In genomic region chr10:79158402-79159097, GRCh38 we compare ENCODE assay signal across 14 cellular contexts.
DNase-seq lines count a peak whose midpoint lies in the region; ATAC-seq, FAIRE-seq and TF ChIP-seq lines count a peak whose summit lies in the region.
"Had no signal": no experiment of that assay in that cellular context is flagged by ENCODE, and none has a peak within 500 bp of the region (broad histone marks: within the 10 kb centered on the region; RNA-seq: fewer than 3 reads in every experiment).

No MANE protein-coding gene starts in this region.

- no peak for ATAC-seq in pancreas
- no peak for ATAC-seq in HG02763 (IDR thresholded peaks at IDR 0.05; ENCODE audit: unreplicated experiment)

- no peak overlapping the region for H3K4me3 ChIP-seq in pancreas

- DNase-seq in RWPE1 (ENCODE audit: low spot score) (no peak), glutamatergic neuron (peak; percentile 69), pancreas (peak in 1 of 6 donors; percentile 60), NCI-H2107 treated with DMSO at 0.1 percent for 48 hours (lab: John Stamatoyannopoulos, UW; ENCODE audit: unreplicated experiment) (no peak), A172 (ENCODE audit: low spot score) (no peak), NCI-H524 treated with DMSO at 0.1 percent for 48 hours (lab: John Stamatoyannopoulos, UW) (no peak)
- DNase-seq: activated CD4-positive, alpha-beta T cell treated with anti-CD3 and anti-CD28 coated beads for 4 hours; activated naive CD4-positive, alpha-beta T cell treated with Interleukin-2 at 50 U/mL for 16 hours; GDM1; NCI-H2029; RPMI8226; stimulated activated CD4-positive, alpha-beta T cell treated with anti-CD3 and anti-CD28 coated beads, Interleukin-1b, Interleukin-23, amount 100 ng/mL, for 48 hours had no signal

- no peaks in the 10 kb centered on the region for H3K9me3 ChIP-seq in pancreas

- H3K4me1 ChIP-seq in pancreas, result peaks cover 0 to 19% (median 11%) of the 10 kb centered on the region in 3 donors

- H3K9me3 Mint-ChIP-seq in glutamatergic neuron (ENCODE audit: unreplicated experiment), result peaks cover 20% of the 10 kb centered on the region

- peak overlapping the region; percentile 55 for H3K4me3 Mint-ChIP-seq in glutamatergic neuron (ENCODE audit: unreplicated experiment)

- peaks cover 14% of the 10 kb centered on the region for H3K27me3 Mint-ChIP-seq in glutamatergic neuron (ENCODE audit: unreplicated experiment)

- no peaks in the 10 kb centered on the region for H3K36me3 ChIP-seq in pancreas

- CTCF ChIA-PET in RWPE1 (lab: Yijun Ruan, JAX), result interaction anchor here (1.2 to 3.7 kb wide), 3 partner anchors 12 to 39 kb away, joined by 3 to 17 read pairs (median 4); no protein-coding TSS in a partner anchor

- intact Hi-C loops in pancreas (cut with DNase I), result no loop called here

- TF ChIP-seq CTCF in 22Rv1 (IDR thresholded peaks at IDR 0.05), result no peak
- no peak for TF ChIP-seq CTCF in RWPE1 (conservative IDR thresholded peaks at IDR 0.05; ENCODE audit: low read depth)
- no peak for TF ChIP-seq CTCF in glutamatergic neuron (IDR thresholded peaks at IDR 0.05; ENCODE audit: partially characterized antibody, unreplicated experiment)
- TF ChIP-seq CTCF in pancreas (IDR thresholded peaks at IDR 0.05), result no peak

- WGBS in pancreas, 2 donors, result 88 to 90% methylated on average over 9 of the region's 9 CpGs

- no peaks in the 10 kb centered on the region for H3K36me3 Mint-ChIP-seq in glutamatergic neuron (ENCODE audit: unreplicated experiment)

- H3K4me1 Mint-ChIP-seq in glutamatergic neuron (ENCODE audit: low read depth, unreplicated experiment), result peaks cover 38% of the 10 kb centered on the region

- FAIRE-seq in pancreas (lab: Jason Lieb, UNC), result no peak

- POLR2A ChIA-PET in RWPE1 (lab: Yijun Ruan, JAX; ENCODE audit: low non-redundant PET), result interaction anchor here (1.2 kb wide), 1 partner anchor 12 kb away, joined by 3 read pairs; no protein-coding TSS in a partner anchor

- H3K27ac Mint-ChIP-seq in glutamatergic neuron (ENCODE audit: unreplicated experiment), result peak overlapping the region; percentile 17

- no peaks in the 10 kb centered on the region for H3K27me3 ChIP-seq in pancreas

- peak overlapping the region; percentile 37 for H3K27ac ChIP-seq in 22Rv1
- peak overlapping the region; percentile 99 for H3K27ac ChIP-seq in RWPE1
- H3K27ac ChIP-seq in pancreas, result peak overlapping the region; percentile 62 to 73 (median 66)

Comparison
In these comparisons a context has a peak if more than half of its experiments do, and no peak if none do; other contexts are left out.
1. H3K27ac ChIP-seq: peak in every context shown above with its lines; median percentile 99 in RWPE1; 66 in pancreas; 37 in 22Rv1.